In the genomic region with DNA sequence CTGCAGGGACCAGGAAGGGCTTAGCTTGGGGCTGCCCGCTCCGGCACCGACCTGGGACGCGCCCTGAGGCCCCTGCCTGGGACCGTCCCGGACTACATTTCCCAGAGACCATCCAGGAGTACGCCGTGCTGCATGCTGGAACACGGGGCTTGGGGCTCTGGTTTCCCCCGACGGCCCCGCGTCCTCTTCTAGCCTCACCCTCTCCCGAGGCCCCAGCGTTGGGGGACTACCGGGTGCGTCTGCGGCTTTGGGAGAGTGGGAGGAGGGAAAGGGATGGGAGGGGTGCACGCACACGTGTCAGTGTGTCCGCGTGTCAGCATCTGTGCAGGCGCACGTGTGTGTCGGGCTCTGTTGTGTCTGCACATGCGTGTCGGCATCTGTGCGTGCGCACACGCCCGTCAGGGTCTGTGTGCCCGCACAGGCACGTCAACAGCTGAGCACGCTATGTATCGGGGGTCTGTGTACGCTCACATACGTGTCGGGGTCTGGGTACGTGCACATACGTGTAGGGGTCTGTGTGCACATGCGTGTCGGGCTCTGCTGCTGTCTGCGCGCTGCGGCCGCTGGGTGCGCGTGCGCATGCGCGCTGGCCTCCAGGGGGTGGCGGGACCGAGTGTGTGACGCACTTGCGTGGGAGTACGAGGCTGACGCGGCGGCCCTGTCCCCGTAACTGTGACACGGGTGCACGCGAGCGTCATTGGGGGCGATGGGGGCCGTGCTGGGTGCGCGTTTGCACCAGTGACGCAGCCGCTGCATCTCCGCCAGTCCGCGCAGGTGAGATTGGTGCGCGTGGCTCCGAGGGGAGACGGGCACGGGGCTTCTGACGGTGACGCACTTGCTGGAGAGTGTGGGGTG, we compare ENCODE assay signal across 8 cellular contexts. TPM values are rescaled to one million over a fixed set of nuclear protein-coding genes. Genes with fewer than 3 reads are reported as not detected.
A peak's percentile ranks its signal among the peaks of the same experiment; 100 is the strongest.
DNase-seq lines count a peak whose midpoint lies in the region; ATAC-seq and TF ChIP-seq lines count a peak whose summit lies in the region.

A gene (plus strand): TSS at position 623 of the 855 bp plus-strand sequence. CDS start 31,232 bp downstream, outside the sequence.

- H3K79me2 ChIP-seq in SU-DHL-6 (ENCODE audit: insufficient read depth, low read length), result no peaks in the 10 kb centered on the region; the same call in 1 of the 2 replicates

- H3K27me3 ChIP-seq in SU-DHL-6 (ENCODE audit: low read length) (no peaks in the 10 kb centered on the region), aorta (ENCODE audit: control insufficient read depth in 1 of 2, insufficient read depth in 2 of 2, low read length in 1 of 2) (no peaks in the 10 kb centered on the region)

- intact Hi-C loops in aorta (cut with DNase I), result no loop called here

- no peaks in the 10 kb centered on the region for H3K9me2 ChIP-seq in SU-DHL-6 (replicated peaks; ENCODE audit: insufficient read depth, low read length)

- DNase-seq in Ammon's horn (ENCODE audit: low spot score) (peak; percentile 87), amygdala (lab: John Stamatoyannopoulos, UW) (peak in 53 of 56 donors; percentile 22 to 83 (median 64)), hepatic stellate cell (ENCODE audit: low spot score) (peak; percentile 87), retina (peak; percentile 88), aorta (peak; percentile 91 to 95)

- peak; percentile 51 for ATAC-seq in HG03469 (IDR thresholded peaks at IDR 0.05; ENCODE audit: unreplicated experiment)
- peak; percentile 94 for ATAC-seq in aorta (ENCODE audit: low FRiP score)

- H3K4me3 ChIP-seq in SU-DHL-6 (ENCODE audit: insufficient read depth, low read length, poor library complexity, severe bottlenecking), result peak within 1 kb of the TSS; percentile 55
- peak within 1 kb of the TSS in 1 of 2 donors; percentile 42 for H3K4me3 ChIP-seq in aorta (ENCODE audit: low read length in 2 of 2)

- H3K36me3 ChIP-seq in SU-DHL-6 (ENCODE audit: low read length) (no peaks in the 10 kb centered on the region), aorta (ENCODE audit: control insufficient read depth in 1 of 2, insufficient read depth in 2 of 2, low read length in 1 of 2) (no peaks in the 10 kb centered on the region)

- no peak for TF ChIP-seq CTCF in SU-DHL-6 (IDR thresholded peaks at IDR 0.05; ENCODE audit: insufficient read depth, low read length, poor library complexity, severe bottlenecking)

- H3F3A ChIP-seq in SU-DHL-6 (ENCODE audit: insufficient read depth), result no peaks in the 10 kb centered on the region

- H4K20me1 ChIP-seq in SU-DHL-6 (ENCODE audit: low read depth, low read length), result no peaks in the 10 kb centered on the region

- H3K4me2 ChIP-seq in SU-DHL-6 (ENCODE audit: low read depth, low read length, poor library complexity, severe bottlenecking), result peak within 1 kb of the TSS; percentile 44

- WGBS in aorta, 2 donors, result 55 to 58% methylated on average over 81 of the region's 81 CpGs

- peak within 1 kb of the TSS; percentile 73 for H3K9ac ChIP-seq in SU-DHL-6 (ENCODE audit: low read length)

- H3K27ac ChIP-seq in SU-DHL-6 (ENCODE audit: low read depth, low read length) (peak within 1 kb of the TSS; percentile 16; the same call in 1 of the 2 replicates), aorta (ENCODE audit: low read depth in 1 of 2, low read length in 2 of 2) (peak within 1 kb of the TSS in 1 of 2 donors; percentile 55)

- peak within 1 kb of the TSS; percentile 52 for H2AFZ ChIP-seq in SU-DHL-6 (ENCODE audit: low read depth, low read length, severe bottlenecking)

- no peaks in the 10 kb centered on the region for H3K4me1 ChIP-seq in aorta (ENCODE audit: control insufficient read depth in 1 of 2, insufficient read depth in 2 of 2, low read length in 2 of 2)

- TF ChIP-seq POLR2A in GM19193 (IDR thresholded peaks at IDR 0.05; ENCODE audit: extremely low read depth, insufficient read depth, insufficient read length), result peak; percentile 65

- H3K9me3 ChIP-seq in SU-DHL-6 (ENCODE audit: insufficient read depth, low read length), result no peaks in the 10 kb centered on the region
- H3K9me3 ChIP-seq in aorta (ENCODE audit: control insufficient read depth, low read length), result no peaks in the 10 kb centered on the region

RNA-seq across cellular contexts. Expression of the gene that starts here (rescaled TPM):
- total RNA-seq in aorta, result 10 to 100 TPM; 21.4 to 59.6 TPM
- 10 to 100 TPM in 1 of 2 donors, 1 to 10 TPM in 1; 7.3 to 13.3 TPM for polyA plus RNA-seq in aorta
